In genomic region chr12:64990991-64991570, GRCh38 we compare ENCODE assay signal across 23 cellular contexts.
DNase-seq lines count a peak whose midpoint lies in the region; ATAC-seq, FAIRE-seq and TF ChIP-seq lines count a peak whose summit lies in the region.
"Had no signal": no experiment of that assay in that cellular context is flagged by ENCODE, and none has a peak within 500 bp of the region (broad histone marks: within the 10 kb centered on the region; RNA-seq: fewer than 3 reads in every experiment).

No MANE protein-coding gene starts in this region.

- peaks cover 27% of the 10 kb centered on the region for H3K9me3 Mint-ChIP-seq in endodermal cell
- H3K9me3 Mint-ChIP-seq: activated CD4-positive, alpha-beta memory T cell treated with anti-CD3 and anti-CD28 coated beads, Interleukin-2, amount 10 ng/mL, durations not matched to agents 7 days and 5 days; activated naive CD4-positive, alpha-beta T cell treated with anti-CD3 and anti-CD28 coated beads, Interleukin-2, amount 10 ng/mL, durations not matched to agents 7 days and 5 days; activated T-cell treated with anti-CD3 and anti-CD28 coated beads, Interleukin-2, amount 50 U/mL, for 24 hours had no signal

- H3K4me3 ChIP-seq in MG63 (no peak overlapping the region), endodermal cell (ENCODE audit: low read length) (peak overlapping the region; percentile 25), kidney epithelial cell (ENCODE audit: low read depth, low read length) (no peak overlapping the region), aorta (ENCODE audit: low read length in 2 of 2) (no peak overlapping the region), left lung (no peak overlapping the region)
- H3K4me3 ChIP-seq: BLaER1 treated with 17β-estradiol and CSF1 and Interleukin-3, amounts not matched to agents 10 nM and 100 nM; colonic mucosa; prostate gland had no signal

- DNase-seq in ELR (ENCODE audit: low read depth) (peak; percentile 26), MG63 (peak; percentile 50), endodermal cell (no peak), kidney epithelial cell (ENCODE audit: low read depth) (peak; percentile 21), GM12891 (ENCODE audit: insufficient read length, low spot score) (no peak), aorta (no peak), left lung (no peak)
- DNase-seq: activated CD4-positive, alpha-beta memory T cell treated with anti-CD3 and anti-CD28 coated beads, Interleukin-2, amount 10 ng/mL, durations not matched to agents 7 days and 5 days; activated naive CD4-positive, alpha-beta T cell treated with anti-CD3 and anti-CD28 coated beads, Interleukin-2, amount 10 ng/mL, durations not matched to agents 7 days and 5 days; activated T-cell treated with anti-CD3 and anti-CD28 coated beads, Interleukin-2, amount 50 U/mL, for 24 hours; colonic mucosa; NCI-H187 treated with DMSO at 0.1 percent for 48 hours; nephron progenitor cell; stimulated activated CD4-positive, alpha-beta T cell treated with anti-CD3 and anti-CD28 coated beads, Interleukin-12 subunit alpha, Interleukin-12 subunit beta, amount 100 ng/mL, for 4 hours; T-cell had no signal

- no peak overlapping the region for H3K27ac Mint-ChIP-seq in endodermal cell
- H3K27ac Mint-ChIP-seq: activated CD4-positive, alpha-beta memory T cell treated with anti-CD3 and anti-CD28 coated beads, Interleukin-2, amount 10 ng/mL, durations not matched to agents 7 days and 5 days; activated naive CD4-positive, alpha-beta T cell treated with anti-CD3 and anti-CD28 coated beads, Interleukin-2, amount 10 ng/mL, durations not matched to agents 7 days and 5 days; activated T-cell treated with anti-CD3 and anti-CD28 coated beads, Interleukin-2, amount 50 U/mL, for 24 hours; nephron progenitor cell; T-cell had no signal

- TF ChIP-seq POLR2A in GM12891 (IDR thresholded peaks at IDR 0.05; ENCODE audit: low read depth, low read length) = no peak

- H3K4me1 Mint-ChIP-seq in endodermal cell = peaks cover 14% of the 10 kb centered on the region
- H3K4me1 Mint-ChIP-seq: activated CD4-positive, alpha-beta memory T cell treated with anti-CD3 and anti-CD28 coated beads, Interleukin-2, amount 10 ng/mL, durations not matched to agents 7 days and 5 days; activated naive CD4-positive, alpha-beta T cell treated with anti-CD3 and anti-CD28 coated beads, Interleukin-2, amount 10 ng/mL, durations not matched to agents 7 days and 5 days; T-cell had no signal

- no peaks in the 10 kb centered on the region for H3K36me3 Mint-ChIP-seq in endodermal cell (ENCODE audit: low read depth)
- H3K36me3 Mint-ChIP-seq: activated naive CD4-positive, alpha-beta T cell treated with anti-CD3 and anti-CD28 coated beads, Interleukin-2, amount 10 ng/mL, durations not matched to agents 7 days and 5 days; T-cell had no signal

- 0 out of 2 replicates have a peak, but pooled peaks cover 3% of the 10 kb centered on the region for H3K9me3 ChIP-seq in MG63
- H3K9me3 ChIP-seq in endodermal cell (ENCODE audit: control insufficient read depth, low read length) = peaks cover 39% of the 10 kb centered on the region
- H3K9me3 ChIP-seq in aorta (ENCODE audit: control insufficient read depth, low read length) = no peaks in the 10 kb centered on the region
- no peaks in the 10 kb centered on the region for H3K9me3 ChIP-seq in left lung
- H3K9me3 ChIP-seq: colonic mucosa, prostate gland had no signal

- 30 to 77% methylated on average over 1 of the region's 1 CpG for whole genome bisulfite sequencing in endodermal cell (ENCODE audit: insufficient coverage in 1 of 2, insufficient read length in 1 of 2), 2 experiments
- WGBS in aorta, 2 donors = 59 to 63% methylated on average over 1 of the region's 1 CpG

- no peaks in the 10 kb centered on the region for H3K27me3 ChIP-seq in MG63
- H3K27me3 ChIP-seq in endodermal cell (ENCODE audit: control insufficient read depth, insufficient read depth, low read length, poor library complexity, severe bottlenecking) = no peaks in the 10 kb centered on the region
- no peaks in the 10 kb centered on the region for H3K27me3 ChIP-seq in kidney epithelial cell (ENCODE audit: control insufficient read depth, insufficient read depth, low read length)
- H3K27me3 ChIP-seq in aorta (ENCODE audit: control insufficient read depth in 1 of 2, insufficient read depth in 2 of 2, low read length in 1 of 2) = no peaks in the 10 kb centered on the region
- H3K27me3 ChIP-seq in left lung = no peaks in the 10 kb centered on the region
- H3K27me3 ChIP-seq: BLaER1 treated with 17β-estradiol and CSF1 and Interleukin-3, amounts not matched to agents 10 nM and 100 nM; colonic mucosa had no signal

- TF ChIP-seq CTCF in endodermal cell (conservative IDR thresholded peaks at IDR 0.05) = no peak
- no peak for TF ChIP-seq CTCF in kidney epithelial cell (IDR thresholded peaks at IDR 0.05; ENCODE audit: insufficient read depth, low read length, poor library complexity, severe bottlenecking)
- TF ChIP-seq CTCF in left lung (IDR thresholded peaks at IDR 0.05) = no peak

- intact Hi-C loops in aorta (cut with DNase I) = no loop called here
- intact Hi-C loops in left lung (cut with DNase I) = no loop called here

- no peak overlapping the region for H3K27ac ChIP-seq in endodermal cell (ENCODE audit: low read depth, low read length)
- no peak overlapping the region for H3K27ac ChIP-seq in aorta (ENCODE audit: low read depth in 1 of 2, low read length in 2 of 2)
- H3K27ac ChIP-seq in left lung = no peak overlapping the region
- H3K27ac ChIP-seq: BLaER1 treated with 17β-estradiol and CSF1 and Interleukin-3, amounts not matched to agents 10 nM and 100 nM; colonic mucosa; prostate gland; VCaP had no signal

- H3K36me3 ChIP-seq in MG63 (no peaks in the 10 kb centered on the region), endodermal cell (ENCODE audit: control insufficient read depth, insufficient read depth, low read length) (no peaks in the 10 kb centered on the region), kidney epithelial cell (ENCODE audit: control insufficient read depth, insufficient read depth, low read length) (no peaks in the 10 kb centered on the region), aorta (ENCODE audit: control insufficient read depth in 1 of 2, insufficient read depth in 2 of 2, low read length in 1 of 2) (no peaks in the 10 kb centered on the region), left lung (no peaks in the 10 kb centered on the region)
- H3K36me3 ChIP-seq: BLaER1 treated with 17β-estradiol and CSF1 and Interleukin-3, amounts not matched to agents 10 nM and 100 nM; colonic mucosa; prostate gland had no signal

- no peak for ATAC-seq in aorta (ENCODE audit: low FRiP score)
- no peak for ATAC-seq in left lung
- ATAC-seq in GM18498 (IDR thresholded peaks at IDR 0.05; ENCODE audit: unreplicated experiment) = no peak
- ATAC-seq: HepG2, T-cell had no signal

- peaks cover 8% of the 10 kb centered on the region for H3K27me3 Mint-ChIP-seq in endodermal cell (ENCODE audit: insufficient read depth)
- H3K27me3 Mint-ChIP-seq: activated CD4-positive, alpha-beta memory T cell treated with anti-CD3 and anti-CD28 coated beads, Interleukin-2, amount 10 ng/mL, durations not matched to agents 7 days and 5 days had no signal

- H3K4me1 ChIP-seq in endodermal cell (ENCODE audit: control insufficient read depth, insufficient read depth, low read length) (no peaks in the 10 kb centered on the region), aorta (ENCODE audit: control insufficient read depth in 1 of 2, insufficient read depth in 2 of 2, low read length in 2 of 2) (no peaks in the 10 kb centered on the region), left lung (no peaks in the 10 kb centered on the region)
- H3K4me1 ChIP-seq: colonic mucosa, prostate gland had no signal

- no peak overlapping the region for H3K9ac ChIP-seq in endodermal cell (ENCODE audit: extremely low read depth, low read length, poor library complexity, severe bottlenecking)
- H3K9ac ChIP-seq: BLaER1 treated with 17β-estradiol and CSF1 and Interleukin-3, amounts not matched to agents 10 nM and 100 nM had no signal

- FAIRE-seq in GM12891 (lab: Jason Lieb, UNC) = no peak
- FAIRE-seq: A204.1, D721Med, GM12892, HepG2 had no signal

- H3K4me3 Mint-ChIP-seq in endodermal cell = no peak overlapping the region
- H3K4me3 Mint-ChIP-seq: activated CD4-positive, alpha-beta memory T cell treated with anti-CD3 and anti-CD28 coated beads, Interleukin-2, amount 10 ng/mL, durations not matched to agents 7 days and 5 days; activated naive CD4-positive, alpha-beta T cell treated with anti-CD3 and anti-CD28 coated beads, Interleukin-2, amount 10 ng/mL, durations not matched to agents 7 days and 5 days; activated T-cell treated with anti-CD3 and anti-CD28 coated beads, Interleukin-2, amount 50 U/mL, for 24 hours; nephron progenitor cell; T-cell had no signal

TF ChIP-seq in GM12891, 5 proteins besides CTCF, POLR2A, EP300 and RAD21:
- TF ChIP-seq PAX5 (IDR thresholded peaks at IDR 0.05; ENCODE audit: insufficient read depth, low read length, severe bottlenecking) = no peak
- TF ChIP-seq TAF1 (IDR thresholded peaks at IDR 0.05; ENCODE audit: low read depth, low read length) = no peak
- TF ChIP-seq SPI1 (IDR thresholded peaks at IDR 0.05; ENCODE audit: low read depth, low read length) = no peak
- TF ChIP-seq POLR2AphosphoS5 (IDR thresholded peaks at IDR 0.05; ENCODE audit: low read depth, low read length) = no peak
- no peak for TF ChIP-seq POU2F2 (IDR thresholded peaks at IDR 0.05; ENCODE audit: low read depth, low read length)
TF ChIP-seq in GM12891: peak in this region for 0.

Comparison
In these comparisons a context has a peak if more than half of its experiments do, and no peak if none do; other contexts are left out.
1. DNase-seq: peak in ELR (single experiment), MG63 (single experiment) and kidney epithelial cell (single experiment); none in endodermal cell (single experiment), GM12891 (single experiment), aorta (0 of 2) and left lung (0 of 2).